Comparison of ENCODE assay signal across 30 cellular contexts in the genomic region with DNA sequence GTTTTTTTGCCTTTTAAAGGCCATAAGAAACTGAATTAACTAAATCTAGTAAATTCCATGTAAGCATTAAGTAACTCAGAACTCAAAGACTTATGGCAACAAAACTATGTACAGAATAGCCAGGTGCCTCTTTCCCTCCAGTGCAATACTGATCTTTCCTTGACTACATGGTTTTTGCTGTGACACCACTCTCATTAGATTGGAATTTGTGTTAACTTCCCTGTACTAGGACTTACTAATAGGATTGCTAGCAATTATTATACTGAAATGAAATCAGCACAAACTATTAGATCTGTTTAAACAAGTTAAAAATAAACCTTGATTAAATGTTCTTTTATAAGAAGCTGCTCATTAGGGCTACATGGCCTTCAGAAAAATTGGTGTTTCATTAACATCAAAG.
"Had no signal": no experiment of that assay in that cellular context is flagged by ENCODE, and none has a peak within 500 bp of the region (broad histone marks: within the 10 kb centered on the region; RNA-seq: fewer than 3 reads in every experiment).

No MANE protein-coding gene starts in this region.

- H3K27ac ChIP-seq: breast epithelium, esophagus squamous epithelium, left ventricle myocardium inferior, right lobe of liver, testis, transverse colon, VCaP had no signal

- H3K36me3 ChIP-seq: breast epithelium, esophagus squamous epithelium, left ventricle myocardium inferior, right lobe of liver, transverse colon had no signal

- H3K27me3 ChIP-seq: breast epithelium, esophagus squamous epithelium, right lobe of liver, testis, transverse colon had no signal

- H3K27ac Mint-ChIP-seq: activated CD4-positive, alpha-beta memory T cell treated with anti-CD3 and anti-CD28 coated beads for 36 hours; activated CD4-positive, alpha-beta T cell treated with anti-CD3 and anti-CD28 coated beads, Interleukin-2, amount 10 ng/mL, durations not matched to agents 24 days and 14 days; activated T-helper 17 cell treated with anti-CD3 and anti-CD28 coated beads, Interleukin-2, amount 50 U/mL, for 72 hours; dendritic cell treated with granulocyte-macrophage colony-stimulating factor and Interleukin-4, amounts not matched to agents 40 ng/mL and 50 ng/mL, for 4 days; endodermal cell had no signal

- H3K27me3 Mint-ChIP-seq: activated CD4-positive, alpha-beta memory T cell treated with anti-CD3 and anti-CD28 coated beads for 36 hours; activated CD4-positive, alpha-beta T cell treated with anti-CD3 and anti-CD28 coated beads, Interleukin-2, amount 10 ng/mL, durations not matched to agents 24 days and 14 days; activated T-helper 17 cell treated with anti-CD3 and anti-CD28 coated beads, Interleukin-2, amount 50 U/mL, for 72 hours; central memory CD8-positive, alpha-beta T cell; dendritic cell treated with granulocyte-macrophage colony-stimulating factor and Interleukin-4, amounts not matched to agents 40 ng/mL and 50 ng/mL, for 4 days had no signal

- H3K9me3 ChIP-seq: breast epithelium, esophagus squamous epithelium, left ventricle myocardium inferior, right lobe of liver, testis, transverse colon had no signal

- DNase-seq: activated CD4-positive, alpha-beta memory T cell treated with anti-CD3 and anti-CD28 coated beads for 36 hours; activated CD4-positive, alpha-beta T cell treated with anti-CD3 and anti-CD28 coated beads, Interleukin-2, amount 10 ng/mL, durations not matched to agents 24 days and 14 days; activated CD4-positive, CD25-positive, alpha-beta regulatory T cell treated with anti-CD3 and anti-CD28 coated beads, Interleukin-2, amount 50 U/mL, for 72 hours; activated gamma-delta T cell treated with Interleukin-2 at 50 U/mL for 16 hours; activated naive CD4-positive, alpha-beta T cell treated with anti-CD3 and anti-CD28 coated beads, Interleukin-2, amount 50 U/mL, for 16 hours; activated T-cell treated with anti-CD3 and anti-CD28 coated beads, Interleukin-2, amount 50 U/mL, for 4 hours; amniotic stem cell; endodermal cell; esophagus squamous epithelium; glutamatergic neuron; left ventricle myocardium inferior; mesendoderm; occipital lobe; right lobe of liver; stimulated activated CD4-positive, alpha-beta T cell treated with anti-CD3 and anti-CD28 coated beads, Interleukin-2, amount 100 ng/mL, for 48 hours; stimulated activated naive CD4-positive, alpha-beta T cell treated with Interleukin-2 at 50 U/mL for 16 hours; T-helper 9 cell; testis; transverse colon had no signal

- H3K4me3 ChIP-seq: breast epithelium, esophagus squamous epithelium, left ventricle myocardium inferior, lung, right lobe of liver, testis, transverse colon had no signal

- H3K9me3 Mint-ChIP-seq: activated CD4-positive, alpha-beta memory T cell treated with anti-CD3 and anti-CD28 coated beads for 36 hours; activated CD4-positive, alpha-beta T cell treated with anti-CD3 and anti-CD28 coated beads, Interleukin-2, amount 10 ng/mL, durations not matched to agents 24 days and 14 days; activated T-cell treated with anti-CD3 and anti-CD28 coated beads, Interleukin-2, amount 50 U/mL, for 4 hours; activated T-helper 17 cell treated with anti-CD3 and anti-CD28 coated beads, Interleukin-2, amount 50 U/mL, for 72 hours; central memory CD8-positive, alpha-beta T cell; dendritic cell treated with granulocyte-macrophage colony-stimulating factor and Interleukin-4, amounts not matched to agents 40 ng/mL and 50 ng/mL, for 4 days had no signal

- ATAC-seq: activated T-cell treated with anti-CD3 and anti-CD28 coated beads, Interleukin-2, amount 50 U/mL, for 4 hours; activated T-helper 17 cell treated with anti-CD3 and anti-CD28 coated beads, Interleukin-2, amount 50 U/mL, for 72 hours; right lobe of liver had no signal

- H3K36me3 Mint-ChIP-seq: activated CD4-positive, alpha-beta memory T cell treated with anti-CD3 and anti-CD28 coated beads for 36 hours had no signal

- H3K4me3 Mint-ChIP-seq: activated CD4-positive, alpha-beta memory T cell treated with anti-CD3 and anti-CD28 coated beads for 36 hours; activated CD4-positive, alpha-beta T cell treated with anti-CD3 and anti-CD28 coated beads, Interleukin-2, amount 10 ng/mL, durations not matched to agents 24 days and 14 days; activated T-cell treated with anti-CD3 and anti-CD28 coated beads, Interleukin-2, amount 50 U/mL, for 4 hours; activated T-helper 17 cell treated with anti-CD3 and anti-CD28 coated beads, Interleukin-2, amount 50 U/mL, for 72 hours; central memory CD8-positive, alpha-beta T cell; dendritic cell treated with granulocyte-macrophage colony-stimulating factor and Interleukin-4, amounts not matched to agents 40 ng/mL and 50 ng/mL, for 4 days; endodermal cell had no signal

- H3K4me1 Mint-ChIP-seq: activated CD4-positive, alpha-beta T cell treated with anti-CD3 and anti-CD28 coated beads, Interleukin-2, amount 10 ng/mL, durations not matched to agents 24 days and 14 days; activated T-helper 17 cell treated with anti-CD3 and anti-CD28 coated beads, Interleukin-2, amount 50 U/mL, for 72 hours; central memory CD8-positive, alpha-beta T cell had no signal

- FAIRE-seq: astrocyte, frontal cortex, keratinocyte, TTC549, urothelium cell line had no signal
